In the genomic region with DNA sequence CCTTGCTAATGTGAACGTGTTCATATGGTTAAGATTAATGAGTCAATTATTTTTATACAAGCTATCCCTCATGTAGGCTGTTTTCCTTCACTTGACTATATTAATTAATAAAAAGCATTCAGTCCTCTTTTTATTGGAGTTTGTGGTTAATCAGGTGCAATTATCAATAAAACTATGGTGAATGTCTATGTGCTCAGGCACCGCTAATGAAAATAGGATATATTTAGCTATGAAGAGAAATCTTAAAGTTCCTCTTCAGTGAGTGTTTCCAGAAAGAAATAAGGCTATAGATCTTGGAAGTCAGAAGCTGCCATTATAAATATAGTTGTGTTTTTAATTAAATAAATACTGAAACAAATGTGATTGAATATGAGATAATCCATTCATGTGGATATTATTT, we compare ENCODE assay signal across 8 cellular contexts.
"Had no signal": no experiment of that assay in that cellular context is flagged by ENCODE, and none has a peak within 500 bp of the region (broad histone marks: within the 10 kb centered on the region; RNA-seq: fewer than 3 reads in every experiment).

No MANE protein-coding gene starts in this region.

- DNase-seq: GM23248, GOT3, H7, HCEC 1CT, KG1 had no signal

- H3K27ac ChIP-seq: GM23248, HL-60 had no signal

- H3K4me3 ChIP-seq: GM23248, K562 had no signal

- H3K9ac ChIP-seq: GM23248 had no signal

- ATAC-seq: HepG2, K562 had no signal

- FAIRE-seq: HepG2, K562 had no signal
